Comparison of ENCODE assay signal across 1 cellular context in the genomic region with DNA sequence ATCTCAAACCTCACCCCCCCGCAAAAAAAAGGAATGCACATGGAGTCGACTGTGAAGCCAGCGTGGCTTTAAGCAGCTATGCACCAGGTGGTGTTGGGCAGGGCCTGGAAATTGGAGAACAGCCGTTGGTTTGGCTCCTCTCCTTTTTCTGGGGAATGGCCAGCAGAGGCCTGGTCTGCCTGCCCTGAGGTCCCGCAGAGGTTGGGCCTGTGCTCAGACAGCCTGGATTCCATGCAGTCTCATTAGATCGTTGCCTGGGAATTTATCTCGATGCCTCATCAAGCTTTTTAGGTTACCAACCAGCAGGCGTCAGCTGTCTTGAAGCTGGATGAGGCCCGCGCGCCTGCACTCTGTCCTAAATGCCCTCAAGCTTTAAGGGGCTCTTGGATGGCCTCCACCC.
A peak's percentile ranks its signal among the peaks of the same experiment; 100 is the strongest.
TF ChIP-seq lines count a peak whose summit lies in the region.

No MANE protein-coding gene starts in this region.

TF ChIP-seq in SK-N-SH, 30 proteins besides CTCF, POLR2A, EP300 and RAD21 (continued from another document):
- TF ChIP-seq, protein P1, sequence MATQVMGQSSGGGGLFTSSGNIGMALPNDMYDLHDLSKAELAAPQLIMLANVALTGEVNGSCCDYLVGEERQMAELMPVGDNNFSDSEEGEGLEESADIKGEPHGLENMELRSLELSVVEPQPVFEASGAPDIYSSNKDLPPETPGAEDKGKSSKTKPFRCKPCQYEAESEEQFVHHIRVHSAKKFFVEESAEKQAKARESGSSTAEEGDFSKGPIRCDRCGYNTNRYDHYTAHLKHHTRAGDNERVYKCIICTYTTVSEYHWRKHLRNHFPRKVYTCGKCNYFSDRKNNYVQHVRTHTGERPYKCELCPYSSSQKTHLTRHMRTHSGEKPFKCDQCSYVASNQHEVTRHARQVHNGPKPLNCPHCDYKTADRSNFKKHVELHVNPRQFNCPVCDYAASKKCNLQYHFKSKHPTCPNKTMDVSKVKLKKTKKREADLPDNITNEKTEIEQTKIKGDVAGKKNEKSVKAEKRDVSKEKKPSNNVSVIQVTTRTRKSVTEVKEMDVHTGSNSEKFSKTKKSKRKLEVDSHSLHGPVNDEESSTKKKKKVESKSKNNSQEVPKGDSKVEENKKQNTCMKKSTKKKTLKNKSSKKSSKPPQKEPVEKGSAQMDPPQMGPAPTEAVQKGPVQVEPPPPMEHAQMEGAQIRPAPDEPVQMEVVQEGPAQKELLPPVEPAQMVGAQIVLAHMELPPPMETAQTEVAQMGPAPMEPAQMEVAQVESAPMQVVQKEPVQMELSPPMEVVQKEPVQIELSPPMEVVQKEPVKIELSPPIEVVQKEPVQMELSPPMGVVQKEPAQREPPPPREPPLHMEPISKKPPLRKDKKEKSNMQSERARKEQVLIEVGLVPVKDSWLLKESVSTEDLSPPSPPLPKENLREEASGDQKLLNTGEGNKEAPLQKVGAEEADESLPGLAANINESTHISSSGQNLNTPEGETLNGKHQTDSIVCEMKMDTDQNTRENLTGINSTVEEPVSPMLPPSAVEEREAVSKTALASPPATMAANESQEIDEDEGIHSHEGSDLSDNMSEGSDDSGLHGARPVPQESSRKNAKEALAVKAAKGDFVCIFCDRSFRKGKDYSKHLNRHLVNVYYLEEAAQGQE (IDR thresholded peaks at IDR 0.05; ENCODE audit: low read depth, low read length) = no peak
- TF ChIP-seq, protein P2, sequence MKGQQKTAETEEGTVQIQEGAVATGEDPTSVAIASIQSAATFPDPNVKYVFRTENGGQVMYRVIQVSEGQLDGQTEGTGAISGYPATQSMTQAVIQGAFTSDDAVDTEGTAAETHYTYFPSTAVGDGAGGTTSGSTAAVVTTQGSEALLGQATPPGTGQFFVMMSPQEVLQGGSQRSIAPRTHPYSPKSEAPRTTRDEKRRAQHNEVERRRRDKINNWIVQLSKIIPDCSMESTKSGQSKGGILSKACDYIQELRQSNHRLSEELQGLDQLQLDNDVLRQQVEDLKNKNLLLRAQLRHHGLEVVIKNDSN (IDR thresholded peaks at IDR 0.05; ENCODE audit: borderline replicate concordance, low read depth) = no peak
- TF ChIP-seq MXI1 (IDR thresholded peaks at IDR 0.05; ENCODE audit: low read depth, low read length) = peak; percentile 85
- no peak for TF ChIP-seq NRF1 (IDR thresholded peaks at IDR 0.05; ENCODE audit: low read depth, low read length)
- TF ChIP-seq FOSL2 (IDR thresholded peaks at IDR 0.05; ENCODE audit: borderline replicate concordance, low read depth) = no peak
- TF ChIP-seq, protein P3, sequence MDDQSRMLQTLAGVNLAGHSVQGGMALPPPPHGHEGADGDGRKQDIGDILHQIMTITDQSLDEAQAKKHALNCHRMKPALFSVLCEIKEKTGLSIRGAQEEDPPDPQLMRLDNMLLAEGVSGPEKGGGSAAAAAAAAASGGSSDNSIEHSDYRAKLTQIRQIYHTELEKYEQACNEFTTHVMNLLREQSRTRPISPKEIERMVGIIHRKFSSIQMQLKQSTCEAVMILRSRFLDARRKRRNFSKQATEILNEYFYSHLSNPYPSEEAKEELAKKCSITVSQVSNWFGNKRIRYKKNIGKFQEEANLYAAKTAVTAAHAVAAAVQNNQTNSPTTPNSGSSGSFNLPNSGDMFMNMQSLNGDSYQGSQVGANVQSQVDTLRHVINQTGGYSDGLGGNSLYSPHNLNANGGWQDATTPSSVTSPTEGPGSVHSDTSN (IDR thresholded peaks at IDR 0.05) = no peak
- TF ChIP-seq FOXM1 (IDR thresholded peaks at IDR 0.05; ENCODE audit: low read depth) = no peak
- TF ChIP-seq RFX5 (IDR thresholded peaks at IDR 0.05; ENCODE audit: low read length) = no peak
- TF ChIP-seq TEAD4 (IDR thresholded peaks at IDR 0.05; ENCODE audit: borderline replicate concordance, insufficient read depth) = no peak
- TF ChIP-seq TAF1 (IDR thresholded peaks at IDR 0.05; ENCODE audit: borderline replicate concordance, low read depth, low read length) = no peak
- TF ChIP-seq SMC3 (IDR thresholded peaks at IDR 0.05; ENCODE audit: low read depth, low read length) = peak; percentile 35; the same call in 1 of the 2 replicates
- TF ChIP-seq FOXJ3 (CRISPR knock-in tag; IDR thresholded peaks at IDR 0.05) = peak; percentile 62; the same call in 1 of the 2 replicates
